ENCODE assay signal across 27 cellular contexts in the genomic region with DNA sequence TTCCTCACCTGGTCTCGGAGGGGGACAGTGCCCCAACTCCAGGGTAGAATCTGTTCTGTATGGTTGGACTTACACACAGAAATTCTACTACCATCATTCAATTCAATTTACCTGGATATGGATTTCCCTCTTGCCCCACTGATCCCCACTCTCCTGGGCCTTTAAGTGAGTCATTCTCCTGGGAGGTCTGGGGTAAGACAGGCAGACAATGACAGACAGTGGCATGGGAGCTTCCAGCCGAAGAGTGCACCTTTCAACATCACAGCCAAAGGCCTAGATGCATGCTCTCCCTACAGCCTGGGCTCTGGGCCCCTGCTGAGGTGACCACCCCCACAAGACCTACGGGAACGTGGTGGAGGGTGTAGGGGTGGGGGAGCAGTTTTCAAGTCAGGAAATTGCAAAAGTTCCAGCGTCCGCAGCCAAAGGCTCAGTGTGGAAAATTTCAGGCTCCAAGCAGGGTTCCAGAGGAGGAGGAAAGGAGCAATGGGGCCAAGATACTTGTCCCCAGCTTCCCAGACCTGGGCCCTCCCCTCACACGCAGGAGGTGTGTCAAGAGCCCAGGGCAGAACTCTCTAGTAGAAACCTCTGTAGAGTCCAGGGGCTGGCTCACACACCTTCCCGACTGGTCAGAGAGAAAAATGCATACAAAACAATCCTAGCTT.
DNase-seq lines count a peak whose midpoint lies in the region; ATAC-seq and TF ChIP-seq lines count a peak whose summit lies in the region.
"Had no signal": no experiment of that assay in that cellular context is flagged by ENCODE, and none has a peak within 500 bp of the region (broad histone marks: within the 10 kb centered on the region; RNA-seq: fewer than 3 reads in every experiment).

No MANE protein-coding gene starts in this region.

- TF ChIP-seq EP300 in SK-N-SH (IDR thresholded peaks at IDR 0.05; ENCODE audit: borderline replicate concordance in 1 of 2, low read depth in 1 of 2, low read length in 1 of 2), result no peak

- no peaks in the 10 kb centered on the region; the same call in 1 of the 3 replicates for H3K4me1 Mint-ChIP-seq in GM23338
- H3K4me1 Mint-ChIP-seq: activated naive CD8-positive, alpha-beta T cell treated with anti-CD3 and anti-CD28 coated beads, Interleukin-2, amount 50 U/mL, for 24 hours; naive B cell had no signal

- no peak for TF ChIP-seq CTCF in GM23338 (conservative IDR thresholded peaks at IDR 0.05; ENCODE audit: low read depth in 2 of 2)
- TF ChIP-seq CTCF in cardiac fibroblast (IDR thresholded peaks at IDR 0.05; ENCODE audit: low read depth, low read length), result no peak
- TF ChIP-seq CTCF in left ventricle myocardium inferior (IDR thresholded peaks at IDR 0.05; ENCODE audit: borderline replicate concordance), result no peak
- TF ChIP-seq CTCF in SK-N-SH (IDR thresholded peaks at IDR 0.05), result no peak

- no peaks in the 10 kb centered on the region for H3K36me3 Mint-ChIP-seq in GM23338 (ENCODE audit: low read depth)
- H3K36me3 Mint-ChIP-seq: naive B cell had no signal

- intact Hi-C loops in left ventricle myocardium inferior (cut with micrococcal nuclease), result no loop called here
- intact Hi-C loops in sciatic nerve (cut with DNase I), result no loop called here

- POLR2A ChIA-PET in SK-N-SH (lab: Yijun Ruan, JAX), result no interaction called here

- peaks cover 2% of the 10 kb centered on the region for H3K27me3 Mint-ChIP-seq in GM23338 (ENCODE audit: insufficient read depth, low read depth, poor library complexity)
- H3K27me3 Mint-ChIP-seq: stimulated activated naive CD8-positive, alpha-beta T cell treated with anti-CD3 and anti-CD28 coated beads, Interleukin-15, Interleukin-2, amounts not matched to agents 100 ng/mL and 50 ng/mL, for 24 hours had no signal

- ATAC-seq in GM23338 (no peak), sciatic nerve (peak; percentile 18), GM18498 (IDR thresholded peaks at IDR 0.05; ENCODE audit: unreplicated experiment) (no peak)
- ATAC-seq: activated naive CD8-positive, alpha-beta T cell treated with anti-CD3 and anti-CD28 coated beads, Interleukin-2, amount 50 U/mL, for 24 hours; body of pancreas; left colon had no signal

- H3K27ac ChIP-seq in GM23338 (ENCODE audit: low read depth) (no peak overlapping the region), left ventricle myocardium inferior (replicated peaks) (peak overlapping the region; percentile 60), SK-N-SH (ENCODE audit: low read depth in 2 of 2, low read length in 1 of 2) (no peak overlapping the region)
- H3K27ac ChIP-seq: BLaER1, body of pancreas, heart left ventricle, thyroid gland, VCaP had no signal

- H3K4me1 ChIP-seq in GM23338 (ENCODE audit: insufficient read depth) (no peaks in the 10 kb centered on the region), left ventricle myocardium inferior (peaks cover 35% of the 10 kb centered on the region), SK-N-SH (ENCODE audit: control insufficient read depth in 1 of 2, insufficient read depth in 2 of 2, low read depth in 1 of 2, low read length in 1 of 2) (peaks cover 0 to 18% of the 10 kb centered on the region in 2 experiments; a peak in 1 of 4 replicates)
- H3K4me1 ChIP-seq: BLaER1, body of pancreas, HAP-1, thyroid gland had no signal

- TF ChIP-seq RAD21 in SK-N-SH (IDR thresholded peaks at IDR 0.05; ENCODE audit: low read length), result no peak

- H3K4me2 ChIP-seq in GM23338, result no peak overlapping the region
- H3K4me2 ChIP-seq in SK-N-SH, result no peak overlapping the region
- H3K4me2 ChIP-seq: BLaER1 had no signal

- H3K9me2 ChIP-seq in GM23338 (ENCODE audit: insufficient read depth) (no peaks in the 10 kb centered on the region), SK-N-SH (no peaks in the 10 kb centered on the region)

- peak overlapping the region; percentile 2; the same call in 1 of the 2 replicates for H3K27ac Mint-ChIP-seq in GM23338
- H3K27ac Mint-ChIP-seq: activated naive CD8-positive, alpha-beta T cell treated with anti-CD3 and anti-CD28 coated beads, Interleukin-2, amount 50 U/mL, for 24 hours; activated T-cell treated with anti-CD3 and anti-CD28 coated beads, Interleukin-2, amount 50 U/mL, for 24 hours; stimulated activated naive CD8-positive, alpha-beta T cell treated with anti-CD3 and anti-CD28 coated beads, Interleukin-15, Interleukin-2, amounts not matched to agents 100 ng/mL and 50 ng/mL, for 24 hours; T-helper 2 cell treated with Interferon-gamma antibody and Interleukin-4, amounts not matched to agents 5 μg/mL and 100 μg/mL, for 36 hours had no signal

- H3F3A ChIP-seq in GM23338 (replicated peaks; ENCODE audit: low read depth) (no peaks in the 10 kb centered on the region), SK-N-SH (replicated peaks; ENCODE audit: insufficient read depth) (no peaks in the 10 kb centered on the region)

- no peak overlapping the region for H3K9ac ChIP-seq in SK-N-SH
- H3K9ac ChIP-seq: BLaER1 had no signal

- H3K36me3 ChIP-seq in GM23338 (ENCODE audit: insufficient read depth), result no peaks in the 10 kb centered on the region
- H3K36me3 ChIP-seq in left ventricle myocardium inferior, result no peaks in the 10 kb centered on the region
- no peaks in the 10 kb centered on the region for H3K36me3 ChIP-seq in SK-N-SH (replicated peaks in 1 of 2; ENCODE audit: control insufficient read depth in 1 of 2, insufficient read depth in 2 of 2, low read length in 1 of 2)
- H3K36me3 ChIP-seq: BLaER1, HAP-1, heart left ventricle, thyroid gland had no signal

- no peak overlapping the region for H3K4me3 Mint-ChIP-seq in GM23338
- H3K4me3 Mint-ChIP-seq: activated naive CD8-positive, alpha-beta T cell treated with anti-CD3 and anti-CD28 coated beads, Interleukin-2, amount 50 U/mL, for 24 hours; activated T-cell treated with anti-CD3 and anti-CD28 coated beads, Interleukin-2, amount 50 U/mL, for 24 hours; naive B cell; stimulated activated naive CD8-positive, alpha-beta T cell treated with anti-CD3 and anti-CD28 coated beads, Interleukin-15, Interleukin-2, amounts not matched to agents 100 ng/mL and 50 ng/mL, for 24 hours; T-helper 2 cell treated with Interferon-gamma antibody and Interleukin-4, amounts not matched to agents 5 μg/mL and 100 μg/mL, for 36 hours had no signal

- H3K27me3 ChIP-seq in GM23338 (ENCODE audit: insufficient read depth), result no peaks in the 10 kb centered on the region
- H3K27me3 ChIP-seq in left ventricle myocardium inferior (ENCODE audit: low read depth), result peaks cover 30% of the 10 kb centered on the region
- no peaks in the 10 kb centered on the region for H3K27me3 ChIP-seq in SK-N-SH (ENCODE audit: insufficient read depth)
- H3K27me3 ChIP-seq: BLaER1, body of pancreas, thyroid gland had no signal

- no peak overlapping the region for H2AFZ ChIP-seq in GM23338
- H2AFZ ChIP-seq in SK-N-SH (ENCODE audit: low read depth), result no peak overlapping the region

- H3K4me3 ChIP-seq in GM23338 (no peak overlapping the region), cardiac fibroblast (replicated peaks in 1 of 2; ENCODE audit: low read depth in 2 of 2, low read length in 2 of 2) (no peak overlapping the region), left ventricle myocardium inferior (no peak overlapping the region), SK-N-SH (ENCODE audit: low read depth in 2 of 2, low read length in 1 of 2) (no peak overlapping the region)
- H3K4me3 ChIP-seq: BLaER1, body of pancreas, HAP-1, heart left ventricle, skin epidermis, thyroid gland had no signal

- DNase-seq in GM23338 (ENCODE audit: low spot score) (no peak), cardiac fibroblast (ENCODE audit: low read depth in 2 of 2) (peak; percentile 18 to 43), left ventricle myocardium inferior (peak; percentile 50), sciatic nerve (ENCODE audit: low spot score) (no peak), SK-N-SH (no peak), NCI-H1417 treated with DMSO at 0.1 percent for 48 hours (lab: John Stamatoyannopoulos, UW) (no peak)
- DNase-seq: ACHN; activated CD4-positive, alpha-beta T cell treated with anti-CD3 and anti-CD28 coated beads for 48 hours; activated gamma-delta T cell; activated naive CD8-positive, alpha-beta T cell treated with anti-CD3 and anti-CD28 coated beads, Interleukin-2, amount 50 U/mL, for 24 hours; activated T-cell treated with anti-CD3 and anti-CD28 coated beads, Interleukin-2, amount 50 U/mL, for 24 hours; body of pancreas; COR-L47; GF-D8; left colon; naive B cell; NCI-H1105 treated with DMSO at 0.1 percent for 48 hours; NCI-H2029 treated with DMSO at 0.1 percent for 48 hours; thyroid gland had no signal

- CTCF ChIA-PET in SK-N-SH (lab: Yijun Ruan, JAX), result interaction anchor here (0.8 to 1.5 kb wide), 2 partner anchors 20 to 287 kb away, joined by 3 read pairs; no protein-coding TSS in a partner anchor

- H3K79me2 ChIP-seq in GM23338 (replicated peaks; ENCODE audit: insufficient read depth) (no peaks in the 10 kb centered on the region), SK-N-SH (ENCODE audit: insufficient read depth) (no peaks in the 10 kb centered on the region)

- peaks cover 10% of the 10 kb centered on the region for H3K9me3 ChIP-seq in left ventricle myocardium inferior (replicated peaks)
- H3K9me3 ChIP-seq in SK-N-SH, result no peaks in the 10 kb centered on the region
- H3K9me3 ChIP-seq: BLaER1, body of pancreas, HAP-1, thyroid gland had no signal

- no peaks in the 10 kb centered on the region for H4K20me1 ChIP-seq in GM23338 (replicated peaks; ENCODE audit: insufficient read depth)
- no peaks in the 10 kb centered on the region for H4K20me1 ChIP-seq in SK-N-SH (ENCODE audit: insufficient read depth)
- H4K20me1 ChIP-seq: BLaER1 had no signal

- 78% methylated on average over 7 of the region's 8 CpGs for WGBS in SK-N-SH (ENCODE audit: low lambda C conversion rate)

- peaks cover 3% of the 10 kb centered on the region; the same call in 1 of the 3 replicates for H3K9me3 Mint-ChIP-seq in GM23338
- H3K9me3 Mint-ChIP-seq: stimulated activated naive CD8-positive, alpha-beta T cell treated with anti-CD3 and anti-CD28 coated beads, Interleukin-15, Interleukin-2, amounts not matched to agents 100 ng/mL and 50 ng/mL, for 24 hours; T-helper 2 cell treated with Interferon-gamma antibody and Interleukin-4, amounts not matched to agents 5 μg/mL and 100 μg/mL, for 36 hours had no signal

TF ChIP-seq in GM23338, 12 proteins besides CTCF, POLR2A, EP300 and RAD21 (continues in another document):
- no peak for TF ChIP-seq ZNF331 (CRISPR knock-in tag; IDR thresholded peaks at IDR 0.05; ENCODE audit: low read depth)
- TF ChIP-seq EZH2 (IDR thresholded peaks at IDR 0.05; ENCODE audit: low read depth, unreplicated experiment), result no peak
- no peak for TF ChIP-seq NANOG (IDR thresholded peaks at IDR 0.05; ENCODE audit: borderline replicate concordance)

TF ChIP-seq in SK-N-SH, 30 proteins besides CTCF, POLR2A, EP300 and RAD21:
- TF ChIP-seq, protein P1, sequence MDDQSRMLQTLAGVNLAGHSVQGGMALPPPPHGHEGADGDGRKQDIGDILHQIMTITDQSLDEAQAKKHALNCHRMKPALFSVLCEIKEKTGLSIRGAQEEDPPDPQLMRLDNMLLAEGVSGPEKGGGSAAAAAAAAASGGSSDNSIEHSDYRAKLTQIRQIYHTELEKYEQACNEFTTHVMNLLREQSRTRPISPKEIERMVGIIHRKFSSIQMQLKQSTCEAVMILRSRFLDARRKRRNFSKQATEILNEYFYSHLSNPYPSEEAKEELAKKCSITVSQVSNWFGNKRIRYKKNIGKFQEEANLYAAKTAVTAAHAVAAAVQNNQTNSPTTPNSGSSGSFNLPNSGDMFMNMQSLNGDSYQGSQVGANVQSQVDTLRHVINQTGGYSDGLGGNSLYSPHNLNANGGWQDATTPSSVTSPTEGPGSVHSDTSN (IDR thresholded peaks at IDR 0.05), result no peak

Comparison
In these comparisons a context has a peak if more than half of its experiments do, and no peak if none do; other contexts are left out.
1. DNase-seq: peak in cardiac fibroblast (2 of 2) and left ventricle myocardium inferior (single experiment); none in GM23338 (single experiment), sciatic nerve (single experiment), SK-N-SH (single experiment) and NCI-H1417 treated with DMSO at 0.1 percent for 48 hours (single experiment).